In the genomic region with DNA sequence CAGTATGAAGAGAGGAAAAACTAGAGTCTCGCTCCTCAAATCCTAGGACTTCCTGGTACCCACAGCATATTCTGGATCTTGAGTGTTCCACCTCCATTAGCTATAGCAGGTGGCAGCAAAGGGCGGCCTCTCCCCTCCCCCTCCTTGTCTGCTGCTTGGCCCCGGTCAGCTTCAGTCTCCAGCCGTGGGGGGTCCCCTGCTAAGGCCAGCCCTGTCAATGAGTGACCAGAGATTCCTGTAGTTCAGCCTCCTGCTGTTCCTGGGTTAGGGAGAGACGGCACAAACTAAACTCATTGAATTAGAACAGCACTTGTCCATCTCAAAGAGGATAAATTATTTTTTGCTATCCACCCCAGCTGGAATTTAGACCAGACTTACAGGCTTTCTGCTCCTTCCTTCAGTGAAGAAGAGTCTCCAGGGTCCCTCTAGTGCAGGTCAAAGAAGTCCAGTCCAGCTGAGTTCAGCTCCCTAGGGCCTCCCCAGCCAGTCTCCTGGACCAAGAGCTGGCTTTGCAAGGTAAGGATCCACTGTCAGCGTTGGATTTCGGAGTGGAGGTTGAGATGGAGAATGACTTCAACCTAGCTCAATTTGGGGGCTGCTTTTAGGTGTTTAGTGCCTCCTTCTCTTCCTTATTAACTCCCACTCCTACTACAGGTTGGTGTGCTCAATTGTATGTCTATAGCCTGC, we compare ENCODE assay signal across 1 cellular context.
TF ChIP-seq lines count a peak whose summit lies in the region.

No MANE protein-coding gene starts in this region.

TF ChIP-seq in K562, 482 proteins besides CTCF, POLR2A, EP300 and RAD21 (continued from another document):
- TF ChIP-seq PRDM10 (IDR thresholded peaks at IDR 0.05; ENCODE audit: partially characterized antibody), result peak; percentile 62
- TF ChIP-seq, protein P1, sequence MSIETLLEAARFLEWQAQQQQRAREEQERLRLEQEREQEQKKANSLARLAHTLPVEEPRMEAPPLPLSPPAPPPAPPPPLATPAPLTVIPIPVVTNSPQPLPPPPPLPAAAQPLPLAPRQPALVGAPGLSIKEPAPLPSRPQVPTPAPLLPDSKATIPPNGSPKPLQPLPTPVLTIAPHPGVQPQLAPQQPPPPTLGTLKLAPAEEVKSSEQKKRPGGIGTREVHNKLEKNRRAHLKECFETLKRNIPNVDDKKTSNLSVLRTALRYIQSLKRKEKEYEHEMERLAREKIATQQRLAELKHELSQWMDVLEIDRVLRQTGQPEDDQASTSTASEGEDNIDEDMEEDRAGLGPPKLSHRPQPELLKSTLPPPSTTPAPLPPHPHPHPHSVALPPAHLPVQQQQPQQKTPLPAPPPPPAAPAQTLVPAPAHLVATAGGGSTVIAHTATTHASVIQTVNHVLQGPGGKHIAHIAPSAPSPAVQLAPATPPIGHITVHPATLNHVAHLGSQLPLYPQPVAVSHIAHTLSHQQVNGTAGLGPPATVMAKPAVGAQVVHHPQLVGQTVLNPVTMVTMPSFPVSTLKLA (conservative IDR thresholded peaks at IDR 0.05), result no peak
